Comparison of ENCODE assay signal across 16 cellular contexts in genomic region chr7:102389810-102390209, GRCh38. TPM values are rescaled to one million over a fixed set of nuclear protein-coding genes. Genes with fewer than 3 reads are reported as not detected.
DNase-seq lines count a peak whose midpoint lies in the region; ATAC-seq lines count a peak whose summit lies in the region.
"Had no signal": no experiment of that assay in that cellular context is flagged by ENCODE, and none has a peak within 500 bp of the region (broad histone marks: within the 10 kb centered on the region; RNA-seq: fewer than 3 reads in every experiment).

No MANE protein-coding gene starts in this region.

- ATAC-seq in GM18867 (IDR thresholded peaks at IDR 0.05; ENCODE audit: unreplicated experiment) (peak; percentile 51), HG03066 (IDR thresholded peaks at IDR 0.05; ENCODE audit: low read depth, unreplicated experiment) (peak; percentile 76), T-helper 17 cell (no peak), HG02759 (IDR thresholded peaks at IDR 0.05; ENCODE audit: unreplicated experiment) (no peak)
- no peak for ATAC-seq in stimulated activated naive B cell treated with anti-CD40 and anti-IgM and Interleukin-4, amounts not matched to agents 10 μg/mL and 1 μg/mL and 100 μg/mL, for 72 hours (replicated peaks)
- ATAC-seq: CD8-positive, alpha-beta T cell had no signal

- H3K36me3 Mint-ChIP-seq in T-helper 17 cell (ENCODE audit: low read depth): peaks cover 5% of the 10 kb centered on the region
- H3K36me3 Mint-ChIP-seq in stimulated activated naive B cell treated with anti-CD40 and anti-IgM and Interleukin-4, amounts not matched to agents 10 μg/mL and 1 μg/mL and 100 μg/mL, for 72 hours: peaks cover 16 to 37% of the 10 kb centered on the region in 2 donors

- no peaks in the 10 kb centered on the region for H3K27me3 Mint-ChIP-seq in T-helper 17 cell
- H3K27me3 Mint-ChIP-seq in stimulated activated naive B cell treated with anti-CD40 and anti-IgM and Interleukin-4, amounts not matched to agents 10 μg/mL and 1 μg/mL and 100 μg/mL, for 72 hours: no peaks in the 10 kb centered on the region

- H3K4me1 Mint-ChIP-seq in T-helper 17 cell: peaks cover 5% of the 10 kb centered on the region
- peaks cover 1 to 4% of the 10 kb centered on the region in 2 donors for H3K4me1 Mint-ChIP-seq in stimulated activated naive B cell treated with anti-CD40 and anti-IgM and Interleukin-4, amounts not matched to agents 10 μg/mL and 1 μg/mL and 100 μg/mL, for 72 hours

- H3K9me3 Mint-ChIP-seq in stimulated activated naive B cell treated with anti-CD40 and anti-IgM and Interleukin-4, amounts not matched to agents 10 μg/mL and 1 μg/mL and 100 μg/mL, for 72 hours: no peaks in the 10 kb centered on the region
- H3K9me3 Mint-ChIP-seq: CD8-positive, alpha-beta T cell had no signal

- no peaks in the 10 kb centered on the region for H3K9me3 ChIP-seq in T-helper 17 cell (ENCODE audit: control insufficient read depth, low read length, poor library complexity, severe bottlenecking)
- H3K9me3 ChIP-seq: BE2C, MG63 had no signal

- H3K4me3 Mint-ChIP-seq in T-helper 17 cell: no peak overlapping the region
- no peak overlapping the region for H3K4me3 Mint-ChIP-seq in stimulated activated naive B cell treated with anti-CD40 and anti-IgM and Interleukin-4, amounts not matched to agents 10 μg/mL and 1 μg/mL and 100 μg/mL, for 72 hours
- H3K4me3 Mint-ChIP-seq: CD8-positive, alpha-beta T cell had no signal

- H3K27ac Mint-ChIP-seq in T-helper 17 cell: peak overlapping the region; percentile 89
- peak overlapping the region; percentile 83 for H3K27ac Mint-ChIP-seq in stimulated activated naive B cell treated with anti-CD40 and anti-IgM and Interleukin-4, amounts not matched to agents 10 μg/mL and 1 μg/mL and 100 μg/mL, for 72 hours
- H3K27ac Mint-ChIP-seq: CD8-positive, alpha-beta T cell had no signal

- DNase-seq in T-helper 17 cell (no peak), NOMO-1 treated with DMSO at 0.1 percent for 48 hours (lab: John Stamatoyannopoulos, UW; ENCODE audit: unreplicated experiment) (no peak), ureter (ENCODE audit: low spot score) (no peak)
- no peak for DNase-seq in stimulated activated naive B cell treated with anti-CD40 and anti-IgM and Interleukin-4, amounts not matched to agents 10 μg/mL and 1 μg/mL and 100 μg/mL, for 72 hours
- DNase-seq: BE2C; CD8-positive, alpha-beta T cell; MG63; NCI-H1105 treated with DMSO at 0.1 percent for 48 hours; NCI-H187; NCI-H446; SHP77 treated with DMSO at 0.1 percent for 48 hours had no signal

RNA-seq across cellular contexts. Expression of gene PRKRIP1, which starts 6.4 kb away (rescaled TPM):
- total RNA-seq in T-helper 17 cell (10 to 100 TPM; 38.0 to 44.0 TPM), ureter (22.8 TPM)

RNA-seq across cellular contexts. Expression of gene SPDYE6, which starts 33.6 kb away (rescaled TPM):
- total RNA-seq in T-helper 17 cell (not detected), ureter (not detected)
- total RNA-seq: CD8-positive, alpha-beta T cell; Daoy; T-helper 2 cell treated with Interferon-gamma antibody and Interleukin-4, amounts not matched to agents 100 ng/mL and 5 ng/mL, for 36 hours had no signal

RNA-seq across cellular contexts. Expression of gene ORAI2, which starts 43.6 kb away (rescaled TPM):
- 10 to 100 TPM; 33.9 to 50.5 TPM for total RNA-seq in T-helper 17 cell
- 19.7 TPM for total RNA-seq in ureter

Comparison
In these comparisons a context has a peak if more than half of its experiments do, and no peak if none do; other contexts are left out.
1. ATAC-seq: peak in GM18867 (single experiment) and HG03066 (single experiment); none in T-helper 17 cell (single experiment), stimulated activated naive B cell treated with anti-CD40 and anti-IgM and Interleukin-4, amounts not matched to agents 10 μg/mL and 1 μg/mL and 100 μg/mL, for 72 hours (0 of 2) and HG02759 (single experiment).